Comparison of ENCODE assay signal across 16 cellular contexts in genomic region chr14:33404054-33404453, GRCh38.
DNase-seq lines count a peak whose midpoint lies in the region; FAIRE-seq and TF ChIP-seq lines count a peak whose summit lies in the region.
"Had no signal": no experiment of that assay in that cellular context is flagged by ENCODE, and none has a peak within 500 bp of the region (broad histone marks: within the 10 kb centered on the region; RNA-seq: fewer than 3 reads in every experiment).

No MANE protein-coding gene starts in this region.

- POLR2A ChIA-PET in SK-N-SH (lab: Yijun Ruan, JAX) = no interaction called here

- no peaks in the 10 kb centered on the region for H3K79me2 ChIP-seq in SK-N-SH (ENCODE audit: insufficient read depth)

- H3K36me3 ChIP-seq in SK-N-SH (replicated peaks in 1 of 2; ENCODE audit: control insufficient read depth in 1 of 2, insufficient read depth in 2 of 2, low read length in 1 of 2) = no peaks in the 10 kb centered on the region
- no peaks in the 10 kb centered on the region for H3K36me3 ChIP-seq in small intestine (ENCODE audit: control insufficient read depth in 2 of 2, insufficient read depth in 2 of 2, low read length in 2 of 2)
- H3K36me3 ChIP-seq: heart right ventricle had no signal

- H3K27ac ChIP-seq in SK-N-SH (ENCODE audit: low read depth in 2 of 2, low read length in 1 of 2) (peak overlapping the region in 1 of 2 experiments; percentile 43; a peak in 2 of 4 replicates), small intestine (ENCODE audit: low read depth in 1 of 2, low read length in 1 of 2) (no peak overlapping the region)
- H3K27ac ChIP-seq: heart right ventricle had no signal

- TF ChIP-seq POLR2A in lower leg skin (IDR thresholded peaks at IDR 0.05) = no peak

- H3K27me3 ChIP-seq in SK-N-SH (ENCODE audit: insufficient read depth) (no peaks in the 10 kb centered on the region), small intestine (ENCODE audit: control insufficient read depth in 2 of 2, insufficient read depth in 2 of 2, low read length in 2 of 2) (no peaks in the 10 kb centered on the region)
- H3K27me3 ChIP-seq: heart right ventricle had no signal

- intact Hi-C loops in lower leg skin (cut with DNase I; ENCODE audit: low total_unique reads) = no loop called here

- H2AFZ ChIP-seq in SK-N-SH (ENCODE audit: low read depth) = no peak overlapping the region

- no peaks in the 10 kb centered on the region for H3F3A ChIP-seq in SK-N-SH (replicated peaks; ENCODE audit: insufficient read depth)

- H3K9me3 ChIP-seq in SK-N-SH = no peaks in the 10 kb centered on the region
- H3K9me3 ChIP-seq in small intestine (ENCODE audit: control insufficient read depth, low read depth) = no peaks in the 10 kb centered on the region

- TF ChIP-seq RAD21 in SK-N-SH (IDR thresholded peaks at IDR 0.05; ENCODE audit: low read length) = no peak

- CTCF ChIA-PET in SK-N-SH (lab: Yijun Ruan, JAX) = interaction anchor here (1.6 kb wide), 2 partner anchors 9 to 389 kb away, joined by 3 to 4 read pairs; no protein-coding TSS in a partner anchor

- DNase-seq in ELR (ENCODE audit: low read depth) (peak; percentile 58), SK-N-SH (no peak), fibroblast of gingiva (ENCODE audit: low read depth) (peak; percentile 73), pulmonary artery endothelial cell (ENCODE audit: low read depth, low spot score) (peak; percentile 59), lower leg skin (ENCODE audit: low spot score in 2 of 2) (no peak), hypothalamus (lab: John Stamatoyannopoulos, UW) (no peak), small intestine (no peak)
- no peak for DNase-seq in activated CD4-positive, alpha-beta T cell treated with anti-CD3 and anti-CD28 coated beads, Interleukin-2, amount 50 U/mL, for 48 hours
- DNase-seq: activated CD8-positive, alpha-beta T cell treated with anti-CD3 and anti-CD28 coated beads for 36 hours; activated naive CD4-positive, alpha-beta T cell; cortex of kidney; heart right ventricle; MM.1S; NCI-H2171; retina; substantia nigra had no signal

- H3K4me3 ChIP-seq in SK-N-SH (ENCODE audit: low read depth in 2 of 2, low read length in 1 of 2) (no peak overlapping the region), lower leg skin (ENCODE audit: low read depth, poor library complexity, severe bottlenecking) (no peak overlapping the region), small intestine (ENCODE audit: low read depth in 1 of 2, low read length in 2 of 2) (no peak overlapping the region)
- H3K4me3 ChIP-seq: heart right ventricle had no signal

- no peaks in the 10 kb centered on the region for H4K20me1 ChIP-seq in SK-N-SH (ENCODE audit: insufficient read depth)

- no peak for TF ChIP-seq EP300 in SK-N-SH (IDR thresholded peaks at IDR 0.05; ENCODE audit: borderline replicate concordance in 1 of 2, low read depth in 1 of 2, low read length in 1 of 2)

- peaks cover 4 to 5% of the 10 kb centered on the region in 2 experiments; a peak in 3 of 4 replicates for H3K4me1 ChIP-seq in SK-N-SH (ENCODE audit: control insufficient read depth in 1 of 2, insufficient read depth in 2 of 2, low read depth in 1 of 2, low read length in 1 of 2)
- H3K4me1 ChIP-seq in small intestine (ENCODE audit: control insufficient read depth in 2 of 2, insufficient read depth in 1 of 2, low read depth in 1 of 2, low read length in 1 of 2) = no peaks in the 10 kb centered on the region
- H3K4me1 ChIP-seq: heart right ventricle had no signal

- H3K4me2 ChIP-seq in SK-N-SH = no peak overlapping the region

- no peaks in the 10 kb centered on the region for H3K9me2 ChIP-seq in SK-N-SH

- H3K9ac ChIP-seq in SK-N-SH = no peak overlapping the region

- WGBS in SK-N-SH (ENCODE audit: low lambda C conversion rate) = 16% methylated on average over 1 of the region's 1 CpG
- 16 to 19% methylated on average over 1 of the region's 1 CpG for WGBS in lower leg skin, 2 donors
- 52 to 76% (median 63%) methylated on average over 1 of the region's 1 CpG for WGBS in small intestine, 3 donors

- TF ChIP-seq CTCF in SK-N-SH (IDR thresholded peaks at IDR 0.05) (peak; percentile 40), lower leg skin (IDR thresholded peaks at IDR 0.05) (no peak)

- FAIRE-seq in small intestine (lab: Jason Lieb, UNC) = no peak

TF ChIP-seq in SK-N-SH, 30 proteins besides CTCF, POLR2A, EP300 and RAD21:
- TF ChIP-seq SIN3A (IDR thresholded peaks at IDR 0.05; ENCODE audit: borderline replicate concordance, low read depth, low read length) = no peak
- peak; percentile 7; the same call in 1 of the 2 replicates for TF ChIP-seq TCF12 (IDR thresholded peaks at IDR 0.05)
- TF ChIP-seq JUND (IDR thresholded peaks at IDR 0.05) = peak; percentile 45
- peak; percentile 67; the same call in 1 of the 2 replicates for TF ChIP-seq FOSL2 (IDR thresholded peaks at IDR 0.05; ENCODE audit: borderline replicate concordance, low read depth)
TF ChIP-seq in SK-N-SH: peak in this region for 3.

Comparison
In these comparisons a context has a peak if more than half of its experiments do, and no peak if none do; other contexts are left out.
1. DNase-seq: peak in ELR (single experiment), fibroblast of gingiva (single experiment) and pulmonary artery endothelial cell (single experiment); none in SK-N-SH (single experiment), lower leg skin (0 of 2), hypothalamus (0 of 51), small intestine (single experiment) and activated CD4-positive, alpha-beta T cell treated with anti-CD3 and anti-CD28 coated beads, Interleukin-2, amount 50 U/mL, for 48 hours (0 of 2).